1 cellular context compared by ENCODE assay signal in genomic region chr6:31927242-31927867, GRCh38.
TF ChIP-seq lines count a peak whose summit lies in the region.

TSS of gene C2 (plus strand) at chr6:31927717. CDS start at chr6:31927753, 36 bp downstream.

TF ChIP-seq in HepG2, 621 proteins besides CTCF, POLR2A, EP300 and RAD21 (continued from another document and continues in another):
- TF ChIP-seq, protein P1, sequence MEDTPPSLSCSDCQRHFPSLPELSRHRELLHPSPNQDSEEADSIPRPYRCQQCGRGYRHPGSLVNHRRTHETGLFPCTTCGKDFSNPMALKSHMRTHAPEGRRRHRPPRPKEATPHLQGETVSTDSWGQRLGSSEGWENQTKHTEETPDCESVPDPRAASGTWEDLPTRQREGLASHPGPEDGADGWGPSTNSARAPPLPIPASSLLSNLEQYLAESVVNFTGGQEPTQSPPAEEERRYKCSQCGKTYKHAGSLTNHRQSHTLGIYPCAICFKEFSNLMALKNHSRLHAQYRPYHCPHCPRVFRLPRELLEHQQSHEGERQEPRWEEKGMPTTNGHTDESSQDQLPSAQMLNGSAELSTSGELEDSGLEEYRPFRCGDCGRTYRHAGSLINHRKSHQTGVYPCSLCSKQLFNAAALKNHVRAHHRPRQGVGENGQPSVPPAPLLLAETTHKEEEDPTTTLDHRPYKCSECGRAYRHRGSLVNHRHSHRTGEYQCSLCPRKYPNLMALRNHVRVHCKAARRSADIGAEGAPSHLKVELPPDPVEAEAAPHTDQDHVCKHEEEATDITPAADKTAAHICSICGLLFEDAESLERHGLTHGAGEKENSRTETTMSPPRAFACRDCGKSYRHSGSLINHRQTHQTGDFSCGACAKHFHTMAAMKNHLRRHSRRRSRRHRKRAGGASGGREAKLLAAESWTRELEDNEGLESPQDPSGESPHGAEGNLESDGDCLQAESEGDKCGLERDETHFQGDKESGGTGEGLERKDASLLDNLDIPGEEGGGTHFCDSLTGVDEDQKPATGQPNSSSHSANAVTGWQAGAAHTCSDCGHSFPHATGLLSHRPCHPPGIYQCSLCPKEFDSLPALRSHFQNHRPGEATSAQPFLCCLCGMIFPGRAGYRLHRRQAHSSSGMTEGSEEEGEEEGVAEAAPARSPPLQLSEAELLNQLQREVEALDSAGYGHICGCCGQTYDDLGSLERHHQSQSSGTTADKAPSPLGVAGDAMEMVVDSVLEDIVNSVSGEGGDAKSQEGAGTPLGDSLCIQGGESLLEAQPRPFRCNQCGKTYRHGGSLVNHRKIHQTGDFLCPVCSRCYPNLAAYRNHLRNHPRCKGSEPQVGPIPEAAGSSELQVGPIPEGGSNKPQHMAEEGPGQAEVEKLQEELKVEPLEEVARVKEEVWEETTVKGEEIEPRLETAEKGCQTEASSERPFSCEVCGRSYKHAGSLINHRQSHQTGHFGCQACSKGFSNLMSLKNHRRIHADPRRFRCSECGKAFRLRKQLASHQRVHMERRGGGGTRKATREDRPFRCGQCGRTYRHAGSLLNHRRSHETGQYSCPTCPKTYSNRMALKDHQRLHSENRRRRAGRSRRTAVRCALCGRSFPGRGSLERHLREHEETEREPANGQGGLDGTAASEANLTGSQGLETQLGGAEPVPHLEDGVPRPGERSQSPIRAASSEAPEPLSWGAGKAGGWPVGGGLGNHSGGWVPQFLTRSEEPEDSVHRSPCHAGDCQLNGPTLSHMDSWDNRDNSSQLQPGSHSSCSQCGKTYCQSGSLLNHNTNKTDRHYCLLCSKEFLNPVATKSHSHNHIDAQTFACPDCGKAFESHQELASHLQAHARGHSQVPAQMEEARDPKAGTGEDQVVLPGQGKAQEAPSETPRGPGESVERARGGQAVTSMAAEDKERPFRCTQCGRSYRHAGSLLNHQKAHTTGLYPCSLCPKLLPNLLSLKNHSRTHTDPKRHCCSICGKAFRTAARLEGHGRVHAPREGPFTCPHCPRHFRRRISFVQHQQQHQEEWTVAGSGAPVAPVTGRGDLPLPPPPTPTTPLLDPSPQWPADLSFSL (CRISPR knock-in tag; IDR thresholded peaks at IDR 0.05), result peak; percentile 100
- TF ChIP-seq CCDC6 (CRISPR knock-in tag; IDR thresholded peaks at IDR 0.05) (peak; percentile 48; the same call in 1 of the 2 replicates), MEIS2 (CRISPR knock-in tag; IDR thresholded peaks at IDR 0.05) (peak; percentile 61; the same call in 1 of the 2 replicates), RFX1 (IDR thresholded peaks at IDR 0.05) (no peak), ZNF574 (CRISPR knock-in tag; IDR thresholded peaks at IDR 0.05) (peak; percentile 77), MIXL1 (CRISPR knock-in tag; IDR thresholded peaks at IDR 0.05) (peak; percentile 94), FOXK2 (IDR thresholded peaks at IDR 0.05) (peak; percentile 82; the same call in 1 of the 2 replicates), HNF1A (IDR thresholded peaks at IDR 0.05; ENCODE audit: low read depth) (peak; percentile 70; the same call in 1 of the 2 replicates), HNF1A (CRISPR knock-in tag; IDR thresholded peaks at IDR 0.05; ENCODE audit: borderline replicate concordance) (peak; percentile 80; the same call in 1 of the 2 replicates), MED13 (CRISPR knock-in tag; IDR thresholded peaks at IDR 0.05) (peak; percentile 59; the same call in 1 of the 2 replicates), MLX (CRISPR knock-in tag; IDR thresholded peaks at IDR 0.05) (peak; percentile 95), FOXJ3 (CRISPR knock-in tag; IDR thresholded peaks at IDR 0.05; ENCODE audit: borderline replicate concordance) (peak; percentile 88), ZNF431 (CRISPR knock-in tag; IDR thresholded peaks at IDR 0.05; ENCODE audit: borderline replicate concordance, low read depth) (peak; percentile 62; the same call in 1 of the 2 replicates), ZNF737 (CRISPR knock-in tag; IDR thresholded peaks at IDR 0.05; ENCODE audit: borderline replicate concordance) (no peak), SMARCE1 (IDR thresholded peaks at IDR 0.05; ENCODE audit: borderline replicate concordance) (no peak), HCFC1 (IDR thresholded peaks at IDR 0.05; ENCODE audit: low read depth, low read length) (no peak), ZNF883 (CRISPR knock-in tag; IDR thresholded peaks at IDR 0.05; ENCODE audit: not compliant biosample characterization) (peak; percentile 75), ZFP90 (CRISPR knock-in tag; IDR thresholded peaks at IDR 0.05; ENCODE audit: borderline replicate concordance) (no peak; the same call in 1 of the 2 replicates), ZBTB37 (CRISPR knock-in tag; IDR thresholded peaks at IDR 0.05) (no peak), ZNF772 (CRISPR knock-in tag; IDR thresholded peaks at IDR 0.05) (peak; percentile 93; the same call in 1 of the 2 replicates), ZMAT3 (CRISPR knock-in tag; conservative IDR thresholded peaks at IDR 0.05) (no peak), RFXAP (CRISPR knock-in tag; IDR thresholded peaks at IDR 0.05; ENCODE audit: borderline replicate concordance) (peak; percentile 59; the same call in 1 of the 2 replicates), TCF7L2 (IDR thresholded peaks at IDR 0.05; ENCODE audit: low read depth, low read length) (no peak), HOXA5 (CRISPR knock-in tag; IDR thresholded peaks at IDR 0.05) (0 out of 2 replicates have a peak, but pooled peaks have one; percentile 22), FOXC1 (CRISPR knock-in tag; IDR thresholded peaks at IDR 0.05; ENCODE audit: borderline replicate concordance) (peak; percentile 67; the same call in 1 of the 2 replicates), ZNF101 (CRISPR knock-in tag; IDR thresholded peaks at IDR 0.05; ENCODE audit: borderline replicate concordance, low read depth) (no peak), HNRNPL (IDR thresholded peaks at IDR 0.05; ENCODE audit: low read depth, low read length) (no peak)
- TF ChIP-seq, protein P2, sequence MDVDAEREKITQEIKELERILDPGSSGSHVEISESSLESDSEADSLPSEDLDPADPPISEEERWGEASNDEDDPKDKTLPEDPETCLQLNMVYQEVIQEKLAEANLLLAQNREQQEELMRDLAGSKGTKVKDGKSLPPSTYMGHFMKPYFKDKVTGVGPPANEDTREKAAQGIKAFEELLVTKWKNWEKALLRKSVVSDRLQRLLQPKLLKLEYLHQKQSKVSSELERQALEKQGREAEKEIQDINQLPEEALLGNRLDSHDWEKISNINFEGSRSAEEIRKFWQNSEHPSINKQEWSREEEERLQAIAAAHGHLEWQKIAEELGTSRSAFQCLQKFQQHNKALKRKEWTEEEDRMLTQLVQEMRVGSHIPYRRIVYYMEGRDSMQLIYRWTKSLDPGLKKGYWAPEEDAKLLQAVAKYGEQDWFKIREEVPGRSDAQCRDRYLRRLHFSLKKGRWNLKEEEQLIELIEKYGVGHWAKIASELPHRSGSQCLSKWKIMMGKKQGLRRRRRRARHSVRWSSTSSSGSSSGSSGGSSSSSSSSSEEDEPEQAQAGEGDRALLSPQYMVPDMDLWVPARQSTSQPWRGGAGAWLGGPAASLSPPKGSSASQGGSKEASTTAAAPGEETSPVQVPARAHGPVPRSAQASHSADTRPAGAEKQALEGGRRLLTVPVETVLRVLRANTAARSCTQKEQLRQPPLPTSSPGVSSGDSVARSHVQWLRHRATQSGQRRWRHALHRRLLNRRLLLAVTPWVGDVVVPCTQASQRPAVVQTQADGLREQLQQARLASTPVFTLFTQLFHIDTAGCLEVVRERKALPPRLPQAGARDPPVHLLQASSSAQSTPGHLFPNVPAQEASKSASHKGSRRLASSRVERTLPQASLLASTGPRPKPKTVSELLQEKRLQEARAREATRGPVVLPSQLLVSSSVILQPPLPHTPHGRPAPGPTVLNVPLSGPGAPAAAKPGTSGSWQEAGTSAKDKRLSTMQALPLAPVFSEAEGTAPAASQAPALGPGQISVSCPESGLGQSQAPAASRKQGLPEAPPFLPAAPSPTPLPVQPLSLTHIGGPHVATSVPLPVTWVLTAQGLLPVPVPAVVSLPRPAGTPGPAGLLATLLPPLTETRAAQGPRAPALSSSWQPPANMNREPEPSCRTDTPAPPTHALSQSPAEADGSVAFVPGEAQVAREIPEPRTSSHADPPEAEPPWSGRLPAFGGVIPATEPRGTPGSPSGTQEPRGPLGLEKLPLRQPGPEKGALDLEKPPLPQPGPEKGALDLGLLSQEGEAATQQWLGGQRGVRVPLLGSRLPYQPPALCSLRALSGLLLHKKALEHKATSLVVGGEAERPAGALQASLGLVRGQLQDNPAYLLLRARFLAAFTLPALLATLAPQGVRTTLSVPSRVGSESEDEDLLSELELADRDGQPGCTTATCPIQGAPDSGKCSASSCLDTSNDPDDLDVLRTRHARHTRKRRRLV (CRISPR knock-in tag; IDR thresholded peaks at IDR 0.05), result no peak
- TF ChIP-seq, protein P3, sequence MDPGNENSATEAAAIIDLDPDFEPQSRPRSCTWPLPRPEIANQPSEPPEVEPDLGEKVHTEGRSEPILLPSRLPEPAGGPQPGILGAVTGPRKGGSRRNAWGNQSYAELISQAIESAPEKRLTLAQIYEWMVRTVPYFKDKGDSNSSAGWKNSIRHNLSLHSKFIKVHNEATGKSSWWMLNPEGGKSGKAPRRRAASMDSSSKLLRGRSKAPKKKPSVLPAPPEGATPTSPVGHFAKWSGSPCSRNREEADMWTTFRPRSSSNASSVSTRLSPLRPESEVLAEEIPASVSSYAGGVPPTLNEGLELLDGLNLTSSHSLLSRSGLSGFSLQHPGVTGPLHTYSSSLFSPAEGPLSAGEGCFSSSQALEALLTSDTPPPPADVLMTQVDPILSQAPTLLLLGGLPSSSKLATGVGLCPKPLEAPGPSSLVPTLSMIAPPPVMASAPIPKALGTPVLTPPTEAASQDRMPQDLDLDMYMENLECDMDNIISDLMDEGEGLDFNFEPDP (CRISPR knock-in tag; conservative IDR thresholded peaks at IDR 0.05), result no peak
- TF ChIP-seq, protein P4, sequence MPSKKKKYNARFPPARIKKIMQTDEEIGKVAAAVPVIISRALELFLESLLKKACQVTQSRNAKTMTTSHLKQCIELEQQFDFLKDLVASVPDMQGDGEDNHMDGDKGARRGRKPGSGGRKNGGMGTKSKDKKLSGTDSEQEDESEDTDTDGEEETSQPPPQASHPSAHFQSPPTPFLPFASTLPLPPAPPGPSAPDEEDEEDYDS (CRISPR knock-in tag; IDR thresholded peaks at IDR 0.05), result peak; percentile 77; the same call in 1 of the 2 replicates
